ENCODE assay signal across 1 cellular context in the genomic region with DNA sequence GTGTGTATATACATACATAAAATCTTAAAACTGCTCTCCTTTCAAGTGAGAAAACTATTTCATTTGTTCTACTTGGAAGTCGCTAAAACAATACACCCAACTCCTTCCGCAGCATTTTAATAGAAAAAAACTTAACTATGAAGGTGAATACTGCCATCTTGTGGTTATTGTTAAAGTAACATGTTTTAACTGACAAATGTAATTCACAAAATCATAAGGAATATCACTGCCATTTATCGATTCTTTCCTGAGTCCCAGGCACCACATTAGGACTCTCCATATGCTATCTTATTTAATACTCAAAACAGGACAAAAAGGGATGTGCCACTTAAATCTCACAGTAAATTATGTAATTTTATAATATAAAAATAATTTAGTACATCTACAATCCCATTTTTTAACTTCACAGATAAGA.
TF ChIP-seq lines count a peak whose summit lies in the region.

No MANE protein-coding gene starts in this region.

TF ChIP-seq in H1, 55 proteins besides CTCF, POLR2A, EP300 and RAD21 (continued from another document):
- TF ChIP-seq, protein P1, sequence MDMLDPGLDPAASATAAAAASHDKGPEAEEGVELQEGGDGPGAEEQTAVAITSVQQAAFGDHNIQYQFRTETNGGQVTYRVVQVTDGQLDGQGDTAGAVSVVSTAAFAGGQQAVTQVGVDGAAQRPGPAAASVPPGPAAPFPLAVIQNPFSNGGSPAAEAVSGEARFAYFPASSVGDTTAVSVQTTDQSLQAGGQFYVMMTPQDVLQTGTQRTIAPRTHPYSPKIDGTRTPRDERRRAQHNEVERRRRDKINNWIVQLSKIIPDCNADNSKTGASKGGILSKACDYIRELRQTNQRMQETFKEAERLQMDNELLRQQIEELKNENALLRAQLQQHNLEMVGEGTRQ (IDR thresholded peaks at IDR 0.05; ENCODE audit: low read length) = no peak
- TF ChIP-seq CBX5 (IDR thresholded peaks at IDR 0.05; ENCODE audit: low read depth, low read length) = no peak
- no peak for TF ChIP-seq YY1 (IDR thresholded peaks at IDR 0.05; ENCODE audit: low read depth, low read length)
- TF ChIP-seq, protein P2, sequence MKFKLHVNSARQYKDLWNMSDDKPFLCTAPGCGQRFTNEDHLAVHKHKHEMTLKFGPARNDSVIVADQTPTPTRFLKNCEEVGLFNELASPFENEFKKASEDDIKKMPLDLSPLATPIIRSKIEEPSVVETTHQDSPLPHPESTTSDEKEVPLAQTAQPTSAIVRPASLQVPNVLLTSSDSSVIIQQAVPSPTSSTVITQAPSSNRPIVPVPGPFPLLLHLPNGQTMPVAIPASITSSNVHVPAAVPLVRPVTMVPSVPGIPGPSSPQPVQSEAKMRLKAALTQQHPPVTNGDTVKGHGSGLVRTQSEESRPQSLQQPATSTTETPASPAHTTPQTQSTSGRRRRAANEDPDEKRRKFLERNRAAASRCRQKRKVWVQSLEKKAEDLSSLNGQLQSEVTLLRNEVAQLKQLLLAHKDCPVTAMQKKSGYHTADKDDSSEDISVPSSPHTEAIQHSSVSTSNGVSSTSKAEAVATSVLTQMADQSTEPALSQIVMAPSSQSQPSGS (IDR thresholded peaks at IDR 0.05; ENCODE audit: low read length) = no peak
- TF ChIP-seq TAF1 (IDR thresholded peaks at IDR 0.05; ENCODE audit: low read depth, low read length) = no peak
- TF ChIP-seq GTF2F1 (IDR thresholded peaks at IDR 0.05; ENCODE audit: borderline replicate concordance, low read depth, low read length) = no peak
- no peak for TF ChIP-seq FOSL1 (IDR thresholded peaks at IDR 0.05; ENCODE audit: insufficient read depth, low read depth, low read length)
- no peak for TF ChIP-seq CHD1 (IDR thresholded peaks at IDR 0.05; ENCODE audit: low read depth, low read length)
- TF ChIP-seq, protein P3, sequence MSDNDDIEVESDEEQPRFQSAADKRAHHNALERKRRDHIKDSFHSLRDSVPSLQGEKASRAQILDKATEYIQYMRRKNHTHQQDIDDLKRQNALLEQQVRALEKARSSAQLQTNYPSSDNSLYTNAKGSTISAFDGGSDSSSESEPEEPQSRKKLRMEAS (IDR thresholded peaks at IDR 0.05) = no peak
- no peak for TF ChIP-seq SIN3A (conservative IDR thresholded peaks at IDR 0.05 in 1 of 2, IDR thresholded peaks at IDR 0.05 in 1 of 2; ENCODE audit: low read depth in 1 of 2, low read length in 2 of 2)
- no peak for TF ChIP-seq POU5F1 (IDR thresholded peaks at IDR 0.05; ENCODE audit: low read depth, low read length)
TF ChIP-seq in H1: peak in this region for 0.
